Comparison of ENCODE assay signal across 30 cellular contexts in the genomic region with DNA sequence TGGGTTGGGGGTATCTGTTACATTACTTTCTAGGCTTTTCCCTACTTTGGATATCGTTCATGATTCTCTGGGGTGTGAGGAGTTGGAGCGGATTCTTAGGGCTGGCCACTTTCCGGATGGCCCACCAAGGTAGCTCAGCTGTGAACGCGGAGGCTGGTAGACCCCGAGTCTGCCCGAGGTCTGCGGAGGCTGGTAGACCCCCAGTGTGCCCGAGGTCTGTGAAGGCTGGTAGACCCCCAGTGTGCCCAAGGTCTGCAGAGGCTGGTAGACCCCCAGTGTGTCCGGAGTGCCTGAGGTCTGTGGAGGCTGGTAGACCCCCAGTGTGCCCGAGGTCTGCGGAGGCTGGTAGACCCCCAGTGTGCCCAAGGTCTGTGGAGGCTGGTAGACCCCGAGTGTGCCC.
"Had no signal": no experiment of that assay in that cellular context is flagged by ENCODE, and none has a peak within 500 bp of the region (broad histone marks: within the 10 kb centered on the region; RNA-seq: fewer than 3 reads in every experiment).

No MANE protein-coding gene starts in this region.

- H3K4me1 ChIP-seq: ascending aorta, breast epithelium, foreskin keratinocyte, gastrocnemius medialis had no signal

- H3K4me3 ChIP-seq: ascending aorta, breast epithelium, cardiac muscle cell, coronary artery, dorsolateral prefrontal cortex, esophagus muscularis mucosa, gastrocnemius medialis had no signal

- H3K27ac ChIP-seq: ascending aorta, breast epithelium, cardiac muscle cell, coronary artery, dorsolateral prefrontal cortex, esophagus muscularis mucosa, foreskin keratinocyte, gastrocnemius medialis had no signal

- H3K36me3 ChIP-seq: ascending aorta, breast epithelium, cardiac muscle cell, esophagus muscularis mucosa, gastrocnemius medialis had no signal

- ATAC-seq: activated naive CD4-positive, alpha-beta T cell treated with anti-CD3 and anti-CD28 coated beads, Interleukin-2, amount 50 U/mL, for 72 hours; activated T-cell treated with anti-CD3 and anti-CD28 coated beads, Interleukin-2, amount 50 U/mL, for 72 hours; foreskin keratinocyte; gastrocnemius medialis; WTC11 had no signal

- DNase-seq: activated CD4-positive, alpha-beta memory T cell treated with anti-CD3 and anti-CD28 coated beads, Interleukin-2, amount 10 ng/mL, durations not matched to agents 7 days and 5 days; activated CD4-positive, alpha-beta T cell treated with anti-CD3 and anti-CD28 coated beads for 1 hour; activated CD4-positive, alpha-beta T cell treated with anti-CD3 and anti-CD28 coated beads for 4 hours; activated CD4-positive, alpha-beta T cell treated with anti-CD3 and anti-CD28 coated beads, Interleukin-2, amount 10 ng/mL, durations not matched to agents 7 days and 5 days; activated CD4-positive, alpha-beta T cell treated with anti-CD3 and anti-CD28 coated beads, Interleukin-2, amount 50 U/mL, for 4 hours; activated CD8-positive, alpha-beta memory T cell treated with anti-CD3 and anti-CD28 coated beads, Interleukin-2, amount 50 U/mL, for 48 hours; activated gamma-delta T cell; activated naive CD4-positive, alpha-beta T cell; activated naive CD4-positive, alpha-beta T cell treated with anti-CD3 and anti-CD28 coated beads, Interleukin-2, amount 10 ng/mL, durations not matched to agents 7 days and 5 days; activated naive CD8-positive, alpha-beta T cell treated with anti-CD3 and anti-CD28 coated beads, Interleukin-2, amount 10 ng/mL, durations not matched to agents 7 days and 5 days; activated T-cell treated with anti-CD3 and anti-CD28 coated beads for 4 hours; activated T-cell treated with anti-CD3 and anti-CD28 coated beads, Interleukin-2, amount 50 U/mL, for 24 hours; activated T-cell treated with anti-CD3 and anti-CD28 coated beads, Interleukin-2, amount 50 U/mL, for 72 hours; central memory CD4-positive, alpha-beta T cell; cerebellar nuclear complex; dorsolateral prefrontal cortex; effector memory CD4-positive, alpha-beta T cell; endodermal cell; erythroblast; foreskin keratinocyte; gastrocnemius medialis; glutamatergic neuron; T-helper 2 cell had no signal

- H3K27me3 ChIP-seq: ascending aorta, breast epithelium, cardiac muscle cell, esophagus muscularis mucosa, foreskin keratinocyte had no signal
